In genomic region chr1:248775496-248775895, GRCh38 we compare ENCODE assay signal across 8 cellular contexts. TPM values are rescaled to one million over a fixed set of nuclear protein-coding genes. Genes with fewer than 3 reads are reported as not detected.
"Had no signal": no experiment of that assay in that cellular context is flagged by ENCODE, and none has a peak within 500 bp of the region (broad histone marks: within the 10 kb centered on the region; RNA-seq: fewer than 3 reads in every experiment).

No MANE protein-coding gene starts in this region.

- FAIRE-seq: HepG2, HTR-8/SVneo, K562 had no signal

- H3K27ac ChIP-seq: HL-60 had no signal

- DNase-seq: IMR-90, KBM-7, KG1 had no signal

- H3K4me3 ChIP-seq: K562 had no signal

RNA-seq across cellular contexts. Expression of gene LYPD8, which starts 19.9 kb away (rescaled TPM):
- polyA plus RNA-seq: HepG2, IgD-negative memory B cell, IMR-90 had no signal
